ENCODE assay signal across 8 cellular contexts in the genomic region with DNA sequence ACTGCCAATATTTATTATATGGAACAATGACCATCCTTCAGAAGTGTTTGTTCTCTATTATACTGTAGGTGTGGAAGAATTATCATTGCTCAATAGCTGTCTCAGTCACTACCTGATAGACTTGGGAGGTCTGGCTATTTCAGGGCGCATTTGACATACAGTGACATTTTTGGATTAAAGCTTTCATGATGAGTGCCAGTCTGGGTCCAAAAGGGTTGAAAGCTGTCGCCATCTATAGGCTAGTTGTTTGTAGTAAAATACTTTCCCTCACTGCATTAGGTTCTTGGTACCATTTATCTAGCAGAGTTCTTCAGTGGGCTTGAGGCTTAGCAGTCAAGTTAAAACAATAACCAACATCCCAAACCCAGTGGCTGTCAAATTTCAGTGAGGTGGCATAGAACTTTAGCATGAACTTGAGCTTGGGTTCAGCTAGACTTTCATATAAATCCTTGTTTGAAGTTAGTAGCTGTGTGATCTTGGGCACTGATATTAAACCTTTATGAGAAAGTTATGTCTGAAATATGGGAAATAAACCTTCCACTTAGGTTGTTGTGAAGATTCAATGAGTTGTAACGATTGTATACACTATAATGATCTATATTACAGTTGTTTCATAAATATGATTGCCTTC.
A peak's percentile ranks its signal among the peaks of the same experiment; 100 is the strongest.
DNase-seq lines count a peak whose midpoint lies in the region; ATAC-seq lines count a peak whose summit lies in the region.

No MANE protein-coding gene starts in this region.

- DNase-seq in NCI-H510A treated with DMSO at 0.1 percent for 48 hours (lab: John Stamatoyannopoulos, UW) (peak; percentile 4), NCI-H510A (lab: John Stamatoyannopoulos, UW) (no peak), HCEC 1CT (peak; percentile 68), OCI-M1 (lab: John Stamatoyannopoulos, UW) (peak; percentile 72), fibroblast of peridontal ligament (ENCODE audit: extremely low read depth) (peak; percentile 70), HuH-7.5 (ENCODE audit: low spot score) (no peak)
- DNase-seq in stimulated activated effector memory CD8-positive, alpha-beta T cell treated with anti-CD3 and anti-CD28 coated beads, Interleukin-12 subunit alpha, Interleukin-12 subunit beta, amount 100 ng/mL, for 72 hours (ENCODE audit: low spot score in 2 of 2): no peak

- H3K9me3 Mint-ChIP-seq in stimulated activated effector memory CD8-positive, alpha-beta T cell treated with anti-CD3 and anti-CD28 coated beads, Interleukin-12 subunit alpha, Interleukin-12 subunit beta, amount 100 ng/mL, for 72 hours: no peaks in the 10 kb centered on the region

- no peak overlapping the region for H3K4me3 Mint-ChIP-seq in stimulated activated effector memory CD8-positive, alpha-beta T cell treated with anti-CD3 and anti-CD28 coated beads, Interleukin-12 subunit alpha, Interleukin-12 subunit beta, amount 100 ng/mL, for 72 hours

- peak; percentile 75 for ATAC-seq in stimulated activated effector memory CD8-positive, alpha-beta T cell treated with anti-CD3 and anti-CD28 coated beads, Interleukin-12 subunit alpha, Interleukin-12 subunit beta, amount 100 ng/mL, for 72 hours
- ATAC-seq in HG03097 (IDR thresholded peaks at IDR 0.05; ENCODE audit: low FRiP score, unreplicated experiment): no peak

- H3K36me3 Mint-ChIP-seq in stimulated activated effector memory CD8-positive, alpha-beta T cell treated with anti-CD3 and anti-CD28 coated beads, Interleukin-12 subunit alpha, Interleukin-12 subunit beta, amount 100 ng/mL, for 72 hours: no peaks in the 10 kb centered on the region

- no peak overlapping the region for H3K27ac Mint-ChIP-seq in stimulated activated effector memory CD8-positive, alpha-beta T cell treated with anti-CD3 and anti-CD28 coated beads, Interleukin-12 subunit alpha, Interleukin-12 subunit beta, amount 100 ng/mL, for 72 hours

- H3K4me1 Mint-ChIP-seq in stimulated activated effector memory CD8-positive, alpha-beta T cell treated with anti-CD3 and anti-CD28 coated beads, Interleukin-12 subunit alpha, Interleukin-12 subunit beta, amount 100 ng/mL, for 72 hours: no peaks in the 10 kb centered on the region

Comparison
In these comparisons a context has a peak if more than half of its experiments do, and no peak if none do; other contexts are left out.
1. DNase-seq: peak in NCI-H510A treated with DMSO at 0.1 percent for 48 hours (single experiment), HCEC 1CT (single experiment), OCI-M1 (single experiment) and fibroblast of peridontal ligament (single experiment); none in NCI-H510A (single experiment), stimulated activated effector memory CD8-positive, alpha-beta T cell treated with anti-CD3 and anti-CD28 coated beads, Interleukin-12 subunit alpha, Interleukin-12 subunit beta, amount 100 ng/mL, for 72 hours (0 of 2) and HuH-7.5 (single experiment).